ENCODE assay signal across 1 cellular context in genomic region chr15:77550275-77551251, GRCh38.
TF ChIP-seq lines count a peak whose summit lies in the region.

No MANE protein-coding gene starts in this region.

TF ChIP-seq in K562, 482 proteins besides CTCF, POLR2A, EP300 and RAD21 (continued from another document):
- no peak for TF ChIP-seq STAT6 (CRISPR knock-in tag; IDR thresholded peaks at IDR 0.05)
